Comparison of ENCODE assay signal across 10 cellular contexts in genomic region chr14:104116544-104117340, GRCh38. TPM values are rescaled to one million over a fixed set of nuclear protein-coding genes. Genes with fewer than 3 reads are reported as not detected.
A peak's percentile ranks its signal among the peaks of the same experiment; 100 is the strongest.
DNase-seq lines count a peak whose midpoint lies in the region; ATAC-seq and TF ChIP-seq lines count a peak whose summit lies in the region.
"Had no signal": no experiment of that assay in that cellular context is flagged by ENCODE, and none has a peak within 500 bp of the region (broad histone marks: within the 10 kb centered on the region; RNA-seq: fewer than 3 reads in every experiment).

No MANE protein-coding gene starts in this region.

- peaks cover 31% of the 10 kb centered on the region for H3K27me3 Mint-ChIP-seq in activated T-cell treated with anti-CD3 and anti-CD28 coated beads, Interleukin-2, amount 50 U/mL, for 72 hours (ENCODE audit: low read depth)

- no peaks in the 10 kb centered on the region for H3K79me2 ChIP-seq in GM23248 (ENCODE audit: insufficient read depth)

- ATAC-seq in activated T-cell treated with anti-CD3 and anti-CD28 coated beads, Interleukin-2, amount 50 U/mL, for 72 hours (replicated peaks in 1 of 2): peak; percentile 62 to 69
- ATAC-seq in gastrocnemius medialis: no peak
- ATAC-seq in GM21619 (IDR thresholded peaks at IDR 0.05; ENCODE audit: unreplicated experiment): no peak
- no peak for ATAC-seq in HG03571 (IDR thresholded peaks at IDR 0.05; ENCODE audit: unreplicated experiment)

- in situ Hi-C loops in GM23248 (cut with MboI) (no loop called here), gastrocnemius medialis (cut with MboI; ENCODE audit: low sequenced_read_pairs in 4 of 4) (no loop called here)

- peaks cover 3% of the 10 kb centered on the region; the same call in 1 of the 2 replicates for H3K27me3 ChIP-seq in GM23248 (replicated peaks; ENCODE audit: insufficient read depth)
- no peaks in the 10 kb centered on the region for H3K27me3 ChIP-seq in right atrium auricular region
- H3K27me3 ChIP-seq in gastrocnemius medialis: peaks cover 43 to 58% (median 43%) of the 10 kb centered on the region in 3 donors

- no peaks in the 10 kb centered on the region for H3K4me1 Mint-ChIP-seq in activated T-cell treated with anti-CD3 and anti-CD28 coated beads, Interleukin-2, amount 50 U/mL, for 72 hours (ENCODE audit: low read depth)

- H3K36me3 Mint-ChIP-seq in activated T-cell treated with anti-CD3 and anti-CD28 coated beads, Interleukin-2, amount 50 U/mL, for 72 hours (ENCODE audit: insufficient read depth in 2 of 2): no peaks in the 10 kb centered on the region

- H3K4me2 ChIP-seq in GM23248 (ENCODE audit: unreplicated experiment): no peak overlapping the region

- TF ChIP-seq CTCF in right atrium auricular region (IDR thresholded peaks at IDR 0.05) (no peak), gastrocnemius medialis (IDR thresholded peaks at IDR 0.05 in 4 of 5, conservative IDR thresholded peaks at IDR 0.05 in 1 of 5) (no peak)

- no peaks in the 10 kb centered on the region for H3K9me2 ChIP-seq in GM23248 (ENCODE audit: insufficient read depth)

- DNase-seq in GM23248 (no peak), right atrium auricular region (ENCODE audit: low spot score) (no peak), gastrocnemius medialis (no peak), NCI-H2227 treated with DMSO at 0.1 percent for 48 hours (lab: John Stamatoyannopoulos, UW) (no peak), NCI-H446 treated with DMSO at 0.1 percent for 48 hours (lab: John Stamatoyannopoulos, UW) (no peak)
- DNase-seq in activated T-cell treated with anti-CD3 and anti-CD28 coated beads, Interleukin-2, amount 50 U/mL, for 72 hours: peak in 1 of 2 donors; percentile 24
- DNase-seq: adrenal gland, NCI-H1105 had no signal

- H3K4me3 ChIP-seq in GM23248 (0 out of 2 replicates have a peak overlapping the region, but pooled peaks have one; percentile 26), right atrium auricular region (peak overlapping the region; percentile 39 to 50), gastrocnemius medialis (peak overlapping the region in 3 of 4 donors; percentile 39 to 49 (median 43))

- H3F3A ChIP-seq in GM23248 (ENCODE audit: insufficient read depth): no peaks in the 10 kb centered on the region

- no peak overlapping the region for H3K27ac Mint-ChIP-seq in activated T-cell treated with anti-CD3 and anti-CD28 coated beads, Interleukin-2, amount 50 U/mL, for 72 hours

- 2 to 4% methylated on average over 63 to 74 of the region's 91 CpGs for WGBS in GM23248 (ENCODE audit: low coverage in 1 of 2, low lambda C conversion rate in 2 of 2, missing lambda C conversion rate in 2 of 2), 2 experiments

- no peaks in the 10 kb centered on the region for H3K4me1 ChIP-seq in GM23248 (ENCODE audit: insufficient read depth)
- H3K4me1 ChIP-seq in right atrium auricular region: peaks cover 0 to 20% of the 10 kb centered on the region in 2 donors
- H3K4me1 ChIP-seq in gastrocnemius medialis: no peaks in the 10 kb centered on the region

- H3K9me3 ChIP-seq in GM23248 (ENCODE audit: low read depth): no peaks in the 10 kb centered on the region
- no peaks in the 10 kb centered on the region for H3K9me3 ChIP-seq in right atrium auricular region
- no peaks in the 10 kb centered on the region for H3K9me3 ChIP-seq in gastrocnemius medialis
- H3K9me3 ChIP-seq: adrenal gland had no signal

- H3K4me3 Mint-ChIP-seq in activated T-cell treated with anti-CD3 and anti-CD28 coated beads, Interleukin-2, amount 50 U/mL, for 72 hours: peak overlapping the region; percentile 52 to 59

- H3K9ac ChIP-seq in GM23248: no peak overlapping the region

- intact Hi-C loops in gastrocnemius medialis (cut with DNase I; ENCODE audit: low total_unique reads): no loop called here

- H4K20me1 ChIP-seq in GM23248 (ENCODE audit: insufficient read depth): no peaks in the 10 kb centered on the region

- TF ChIP-seq POLR2A in gastrocnemius medialis (IDR thresholded peaks at IDR 0.05): no peak

- H3K36me3 ChIP-seq in GM23248 (ENCODE audit: low read depth) (no peaks in the 10 kb centered on the region), right atrium auricular region (no peaks in the 10 kb centered on the region), gastrocnemius medialis (no peaks in the 10 kb centered on the region)
- H3K36me3 ChIP-seq: adrenal gland had no signal

- H3K9me3 Mint-ChIP-seq in activated T-cell treated with anti-CD3 and anti-CD28 coated beads, Interleukin-2, amount 50 U/mL, for 72 hours: no peaks in the 10 kb centered on the region

- no peak overlapping the region for H2AFZ ChIP-seq in GM23248

- H3K27ac ChIP-seq in GM23248: no peak overlapping the region
- no peak overlapping the region for H3K27ac ChIP-seq in right atrium auricular region
- H3K27ac ChIP-seq in gastrocnemius medialis: no peak overlapping the region
- H3K27ac ChIP-seq: adrenal gland had no signal

RNA-seq across cellular contexts. Expression of gene KIF26A, which starts 21.6 kb away (rescaled TPM):
- total RNA-seq in GM23248 (2014; rRNA removed; shearing (Covaris generic)): not detected in 2 replicates
- not detected in 2 replicates for polyA plus RNA-seq in GM23248 (2016; fragmentation: Nextera tagmentation; extraction: Ambion mirVana)
- total RNA-seq in activated T-cell treated with anti-CD3 and anti-CD28 coated beads, Interleukin-2, amount 50 U/mL, for 72 hours: under 1 TPM; 0.05 to 0.25 TPM
- 10 to 100 TPM in 1 of 2 donors, 1 to 10 TPM in 1; 5.6 to 14.1 TPM for total RNA-seq in right atrium auricular region
- 1 to 10 TPM in 3 of 4 donors, under 1 TPM in 1; 0.59 to 3.3 (median 1.5) TPM for total RNA-seq in gastrocnemius medialis

RNA-seq across cellular contexts. Expression of gene ASPG, which starts 31.2 kb away (rescaled TPM):
- not detected in 2 replicates for total RNA-seq in GM23248 (2014; rRNA removed; shearing (Covaris generic))
- polyA plus RNA-seq in GM23248 (2016; fragmentation: Nextera tagmentation; extraction: Ambion mirVana): not detected in 2 replicates
- total RNA-seq in activated T-cell treated with anti-CD3 and anti-CD28 coated beads, Interleukin-2, amount 50 U/mL, for 72 hours: under 1 TPM in 1 of 2 donors, not detected in 1; 0.30 TPM
- 100 to 1,000 TPM in 1 of 2 donors, 10 to 100 TPM in 1; 78.5 to 161 TPM for total RNA-seq in right atrium auricular region
- under 1 TPM in 1 of 4 donors, not detected in 3; 0.20 TPM for total RNA-seq in gastrocnemius medialis

Comparison
In these comparisons a context has a peak if more than half of its experiments do, and no peak if none do; other contexts are left out.
1. ATAC-seq: peak in activated T-cell treated with anti-CD3 and anti-CD28 coated beads, Interleukin-2, amount 50 U/mL, for 72 hours (2 of 2); none in gastrocnemius medialis (0 of 2), GM21619 (single experiment) and HG03571 (single experiment).
2. RNA of gene ASPG, which starts 31.2 kb away (total RNA-seq): 78.5 to 161 TPM in right atrium auricular region; 0.30 TPM in activated T-cell treated with anti-CD3 and anti-CD28 coated beads, Interleukin-2, amount 50 U/mL, for 72 hours, not detected in GM23248 and 0.20 TPM in gastrocnemius medialis; every median in the first group is over 10 times any median in the second.
3. Peak in every context shown above with its lines, with median percentiles within 50 percentile points of each other: H3K4me3 ChIP-seq.